22 cellular contexts compared by ENCODE assay signal in genomic region chr1:66552287-66552686, GRCh38. TPM values are rescaled to one million over a fixed set of nuclear protein-coding genes. Genes with fewer than 3 reads are reported as not detected.
DNase-seq lines count a peak whose midpoint lies in the region; ATAC-seq and TF ChIP-seq lines count a peak whose summit lies in the region.
"Had no signal": no experiment of that assay in that cellular context is flagged by ENCODE, and none has a peak within 500 bp of the region (broad histone marks: within the 10 kb centered on the region; RNA-seq: fewer than 3 reads in every experiment).

No MANE protein-coding gene starts in this region.

- no peak overlapping the region for H3K4me3 Mint-ChIP-seq in WTC11
- no peak overlapping the region for H3K4me3 Mint-ChIP-seq in progenitor cell of endocrine pancreas (ENCODE audit: low read depth)
- H3K4me3 Mint-ChIP-seq: B cell, CD14-positive monocyte, T-helper 17 cell had no signal

- H3K4me3 ChIP-seq in HEK293 (ENCODE audit: low read depth, low read length): no peak overlapping the region
- no peak overlapping the region for H3K4me3 ChIP-seq in mucosa of descending colon

- no peaks in the 10 kb centered on the region for H3K9me3 ChIP-seq in HEK293 (ENCODE audit: control insufficient read depth, insufficient read depth, low read depth, low read length)
- no peaks in the 10 kb centered on the region for H3K9me3 ChIP-seq in mucosa of descending colon

- H3K9me3 Mint-ChIP-seq in WTC11 (peaks cover 9% of the 10 kb centered on the region), progenitor cell of endocrine pancreas (ENCODE audit: low read depth) (peaks cover 3% of the 10 kb centered on the region)
- H3K9me3 Mint-ChIP-seq: CD14-positive monocyte had no signal

- H3K4me1 Mint-ChIP-seq in WTC11 (peaks cover 35% of the 10 kb centered on the region), progenitor cell of endocrine pancreas (ENCODE audit: low read depth) (peaks cover 13% of the 10 kb centered on the region)
- H3K4me1 Mint-ChIP-seq: B cell, CD14-positive monocyte had no signal

- peaks cover 9% of the 10 kb centered on the region for H3K4me1 ChIP-seq in HEK293 (ENCODE audit: control insufficient read depth, insufficient read depth, low read length)
- no peaks in the 10 kb centered on the region for H3K4me1 ChIP-seq in mucosa of descending colon (ENCODE audit: low read depth)

- POLR2A ChIA-PET in HEK293 (lab: Yijun Ruan, JAX) (no interaction called here), WTC11 (lab: Charles Lee) (interaction anchor here (1.2 kb wide), 1 partner anchor 18 kb away, joined by 4 read pairs; the partner anchor contains the start of gene SGIP1)

- H3K36me3 ChIP-seq in HEK293 (ENCODE audit: control insufficient read depth in 2 of 2, insufficient read depth in 1 of 2, low read length in 2 of 2) (no peaks in the 10 kb centered on the region), mucosa of descending colon (ENCODE audit: low read depth) (no peaks in the 10 kb centered on the region)

- TF ChIP-seq CTCF in HEK293 (tag by site-specific recombination; IDR thresholded peaks at IDR 0.05) (no peak), WTC11 (IDR thresholded peaks at IDR 0.05) (no peak), progenitor cell of endocrine pancreas (IDR thresholded peaks at IDR 0.05; ENCODE audit: unreplicated experiment) (no peak), mucosa of descending colon (IDR thresholded peaks at IDR 0.05) (no peak)

- H3K27ac ChIP-seq in HEK293 (ENCODE audit: extremely low read depth, low read depth, low read length): peak overlapping the region; percentile 5; the same call in 1 of the 2 replicates
- H3K27ac ChIP-seq: HL-60 had no signal

- intact Hi-C loops in mucosa of descending colon (cut with DNase I, micrococcal nuclease): no loop called here

- ATAC-seq in WTC11 (peak; percentile 67), mucosa of descending colon (no peak)
- ATAC-seq: HepG2, PC-3, T-helper 17 cell had no signal

- H3K27me3 Mint-ChIP-seq in WTC11 (ENCODE audit: low read depth): no peaks in the 10 kb centered on the region
- H3K27me3 Mint-ChIP-seq in progenitor cell of endocrine pancreas: peaks cover 5% of the 10 kb centered on the region

- H3K36me3 Mint-ChIP-seq in WTC11 (peaks cover 3% of the 10 kb centered on the region), progenitor cell of endocrine pancreas (ENCODE audit: insufficient read depth) (peaks cover 1% of the 10 kb centered on the region)
- H3K36me3 Mint-ChIP-seq: CD14-positive monocyte had no signal

- CTCF ChIA-PET in HEK293 (lab: Yijun Ruan, JAX) (interaction anchor here (1.5 kb wide), 1 partner anchor 48 kb away, joined by 4 read pairs; no protein-coding TSS in a partner anchor), WTC11 (lab: Charles Lee) (interaction anchor here (0.9 to 1.6 kb wide), 3 partner anchors 12 to 48 kb away, joined by 3 to 8 read pairs (median 4); no protein-coding TSS in a partner anchor)

- DNase-seq in NCI-H1105 treated with DMSO at 0.1 percent for 48 hours (lab: John Stamatoyannopoulos, UW) (peak; percentile 14), NCI-H1105 (lab: John Stamatoyannopoulos, UW) (no peak), WTC11 (ENCODE audit: low spot score) (no peak), progenitor cell of endocrine pancreas (ENCODE audit: low spot score, unreplicated experiment) (no peak), NOMO-1 treated with dmso at 0.1 percent for 144 hours (lab: John Stamatoyannopoulos, UW; ENCODE audit: unreplicated experiment) (no peak), mucosa of descending colon (no peak)
- DNase-seq: H7, KBM-7, NCI-H1092 treated with DMSO at 0.1 percent for 48 hours, NCI-H2029 treated with DMSO at 0.1 percent for 48 hours, NCI-H82, PC-3, RPMI8226, SHP77, SW 1271, T-helper 17 cell had no signal

- no peak overlapping the region for H3K27ac Mint-ChIP-seq in WTC11
- H3K27ac Mint-ChIP-seq in progenitor cell of endocrine pancreas: peak overlapping the region; percentile 29
- H3K27ac Mint-ChIP-seq: B cell, CD14-positive monocyte, T-helper 17 cell had no signal

TF ChIP-seq in HEK293, 187 proteins besides CTCF, POLR2A, EP300 and RAD21:
- TF ChIP-seq ZNF510 (tag by site-specific recombination; IDR thresholded peaks at IDR 0.05; ENCODE audit: insufficient replicate concordance) (no peak), ZNF664 (tag by site-specific recombination; IDR thresholded peaks at IDR 0.05) (0 out of 2 replicates have a peak, but pooled peaks have one; percentile 46)

TF ChIP-seq in WTC11, 78 proteins besides CTCF, POLR2A, EP300 and RAD21:
- no peak for TF ChIP-seq FOXK1 (CRISPR knock-in tag; IDR thresholded peaks at IDR 0.05)
- no peak for TF ChIP-seq NR1H2 (CRISPR knock-in tag; IDR thresholded peaks at IDR 0.05)
- TF ChIP-seq ZNF232 (CRISPR knock-in tag; IDR thresholded peaks at IDR 0.05): no peak
- TF ChIP-seq ZNF671 (CRISPR knock-in tag; IDR thresholded peaks at IDR 0.05): no peak
- TF ChIP-seq, protein P1, sequence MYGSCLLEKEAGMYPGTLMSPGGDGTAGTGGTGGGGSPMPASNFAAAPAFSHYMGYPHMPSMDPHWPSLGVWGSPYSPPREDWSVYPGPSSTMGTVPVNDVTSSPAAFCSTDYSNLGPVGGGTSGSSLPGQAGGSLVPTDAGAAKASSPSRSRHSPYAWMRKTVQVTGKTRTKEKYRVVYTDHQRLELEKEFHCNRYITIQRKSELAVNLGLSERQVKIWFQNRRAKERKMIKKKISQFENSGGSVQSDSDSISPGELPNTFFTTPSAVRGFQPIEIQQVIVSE (CRISPR knock-in tag; IDR thresholded peaks at IDR 0.05; ENCODE audit: borderline replicate concordance): no peak
- TF ChIP-seq, protein P2, sequence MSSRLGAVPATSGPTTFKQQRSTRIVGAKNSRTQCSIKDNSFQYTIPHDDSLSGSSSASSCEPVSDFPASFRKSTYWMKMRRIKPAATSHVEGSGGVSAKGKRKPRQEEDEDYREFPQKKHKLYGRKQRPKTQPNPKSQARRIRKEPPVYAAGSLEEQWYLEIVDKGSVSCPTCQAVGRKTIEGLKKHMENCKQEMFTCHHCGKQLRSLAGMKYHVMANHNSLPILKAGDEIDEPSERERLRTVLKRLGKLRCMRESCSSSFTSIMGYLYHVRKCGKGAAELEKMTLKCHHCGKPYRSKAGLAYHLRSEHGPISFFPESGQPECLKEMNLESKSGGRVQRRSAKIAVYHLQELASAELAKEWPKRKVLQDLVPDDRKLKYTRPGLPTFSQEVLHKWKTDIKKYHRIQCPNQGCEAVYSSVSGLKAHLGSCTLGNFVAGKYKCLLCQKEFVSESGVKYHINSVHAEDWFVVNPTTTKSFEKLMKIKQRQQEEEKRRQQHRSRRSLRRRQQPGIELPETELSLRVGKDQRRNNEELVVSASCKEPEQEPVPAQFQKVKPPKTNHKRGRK (CRISPR knock-in tag; IDR thresholded peaks at IDR 0.05; ENCODE audit: borderline replicate concordance): no peak
- no peak for TF ChIP-seq KAT7 (CRISPR knock-in tag; IDR thresholded peaks at IDR 0.05; ENCODE audit: borderline replicate concordance)
- TF ChIP-seq IRF2 (CRISPR knock-in tag; IDR thresholded peaks at IDR 0.05; ENCODE audit: borderline replicate concordance, low read depth): no peak
- TF ChIP-seq AFF4 (CRISPR knock-in tag; IDR thresholded peaks at IDR 0.05; ENCODE audit: borderline replicate concordance): no peak
TF ChIP-seq in WTC11: peak in this region for 0.

RNA-seq across cellular contexts. Expression of gene SGIP1, which starts 18.3 kb away (rescaled TPM):
- 3.2 to 3.9 TPM (median 3.3 TPM) in 3 replicates for total RNA-seq in WTC11 (2021)
- 12.1 and 16.0 TPM in 2 replicates for total RNA-seq in progenitor cell of endocrine pancreas
- 1 to 10 TPM in 1 of 3 donors, under 1 TPM in 2; 0.65 to 7.3 (median 0.93) TPM for total RNA-seq in mucosa of descending colon
- total RNA-seq: B cell, HepG2, HT-29, PC-3 had no signal
